ENCODE assay signal across 1 cellular context in the genomic region with DNA sequence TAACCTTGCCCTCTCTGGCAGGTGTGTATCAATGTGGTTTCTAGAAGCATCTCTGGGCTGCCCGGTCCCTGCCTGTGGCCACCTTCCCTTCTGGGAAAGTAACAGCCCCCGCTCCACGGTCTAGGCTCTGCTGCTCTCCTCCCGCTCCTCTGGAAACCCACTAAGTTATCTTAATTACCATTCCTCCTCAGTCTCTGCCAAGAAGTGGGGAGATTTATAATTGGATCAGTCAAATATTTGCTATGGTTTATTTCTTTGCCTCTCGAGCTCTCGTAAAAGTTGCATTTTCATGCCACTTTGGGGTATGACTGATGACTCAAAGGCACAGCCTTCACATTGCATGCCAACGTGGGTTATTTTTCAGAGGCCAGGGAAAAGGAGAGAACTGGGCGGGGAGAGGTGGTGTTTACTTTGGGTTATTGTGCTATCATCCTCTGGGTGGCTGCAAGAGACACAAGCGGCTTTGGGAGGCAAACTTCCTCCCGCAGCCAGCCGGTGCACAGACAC.
TF ChIP-seq lines count a peak whose summit lies in the region.

No MANE protein-coding gene starts in this region.

TF ChIP-seq in HCT116, 20 proteins besides CTCF, POLR2A, EP300 and RAD21 (continued from another document):
- TF ChIP-seq REST (IDR thresholded peaks at IDR 0.05; ENCODE audit: low read depth), result no peak
- no peak for TF ChIP-seq FOSL1 (IDR thresholded peaks at IDR 0.05; ENCODE audit: low read depth)
- TF ChIP-seq, protein P1, sequence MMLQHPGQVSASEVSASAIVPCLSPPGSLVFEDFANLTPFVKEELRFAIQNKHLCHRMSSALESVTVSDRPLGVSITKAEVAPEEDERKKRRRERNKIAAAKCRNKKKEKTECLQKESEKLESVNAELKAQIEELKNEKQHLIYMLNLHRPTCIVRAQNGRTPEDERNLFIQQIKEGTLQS (IDR thresholded peaks at IDR 0.05), result no peak
- no peak for TF ChIP-seq JUND (IDR thresholded peaks at IDR 0.05)
- no peak for TF ChIP-seq POLR2AphosphoS5 (IDR thresholded peaks at IDR 0.05; ENCODE audit: low read depth, low read length)
- no peak for TF ChIP-seq ZBTB33 (IDR thresholded peaks at IDR 0.05; ENCODE audit: extremely low read depth, insufficient replicate concordance, low read length)
- no peak for TF ChIP-seq EGR1 (IDR thresholded peaks at IDR 0.05; ENCODE audit: low read depth)
TF ChIP-seq in HCT116: peak in this region for 0.
